22 cellular contexts compared by ENCODE assay signal in the genomic region with DNA sequence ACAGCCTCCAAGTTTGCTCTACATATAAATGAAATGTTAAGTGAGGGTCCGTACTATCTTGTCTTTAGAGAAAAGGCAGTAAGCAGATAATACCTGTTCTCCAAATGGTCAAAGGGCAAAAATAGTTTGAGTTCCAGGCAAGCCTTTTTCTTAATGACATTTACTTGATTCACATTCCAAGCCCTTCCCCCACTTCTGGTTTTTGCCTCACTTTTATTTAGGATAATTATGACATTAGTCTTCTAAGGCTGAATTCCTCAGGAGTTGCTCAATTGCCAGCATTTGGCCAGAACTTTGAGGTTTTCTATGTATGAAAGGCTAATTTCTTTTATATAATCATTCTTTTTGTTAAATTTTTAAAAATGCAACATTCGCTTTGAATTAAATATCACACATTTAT.
DNase-seq lines count a peak whose midpoint lies in the region; FAIRE-seq and TF ChIP-seq lines count a peak whose summit lies in the region.
"Had no signal": no experiment of that assay in that cellular context is flagged by ENCODE, and none has a peak within 500 bp of the region (broad histone marks: within the 10 kb centered on the region; RNA-seq: fewer than 3 reads in every experiment).

No MANE protein-coding gene starts in this region.

- H3K36me3 Mint-ChIP-seq in HFFc6 (ENCODE audit: low read depth): peaks cover 5% of the 10 kb centered on the region; the same call in 1 of the 2 replicates

- no peak overlapping the region for H3K27ac Mint-ChIP-seq in HFFc6
- H3K27ac Mint-ChIP-seq: activated naive CD4-positive, alpha-beta T cell treated with anti-CD3 and anti-CD28 coated beads, Interleukin-2, amount 50 U/mL, for 72 hours; CD8-positive, alpha-beta memory T cell had no signal

- in situ Hi-C loops in astrocyte of the cerebellum (cut with HindIII; ENCODE audit: low sequenced_read_pairs): no loop called here

- FAIRE-seq in HTR-8/SVneo (lab: Jason Lieb, UNC): no peak
- FAIRE-seq: A549, GM18507 had no signal

- TF ChIP-seq CTCF in HFFc6 (IDR thresholded peaks at IDR 0.05): no peak
- no peak for TF ChIP-seq CTCF in astrocyte of the cerebellum (IDR thresholded peaks at IDR 0.05; ENCODE audit: low read depth, low read length, missing control alignments)
- TF ChIP-seq CTCF in foreskin fibroblast (IDR thresholded peaks at IDR 0.05; ENCODE audit: low read depth, low read length): no peak

- peak; percentile 53 for DNase-seq in AG08396 (ENCODE audit: low spot score)
- peak; percentile 50 for DNase-seq in HFFc6
- peak; percentile 22 for DNase-seq in astrocyte of the cerebellum (ENCODE audit: low read depth)
- peak; percentile 67 to 84 for DNase-seq in foreskin fibroblast
- no peak for DNase-seq in activated naive CD4-positive, alpha-beta T cell (lab: John Stamatoyannopoulos, UW)
- no peak for DNase-seq in HTR-8/SVneo (ENCODE audit: insufficient read length, low spot score)
- no peak for DNase-seq in middle frontal gyrus (ENCODE audit: extremely low spot score, low spot score)
- DNase-seq in NCI-H187 treated with DMSO at 0.1 percent for 48 hours (lab: John Stamatoyannopoulos, UW): no peak
- DNase-seq: activated CD8-positive, alpha-beta memory T cell treated with anti-CD3 and anti-CD28 coated beads for 24 hours; activated T-cell treated with anti-CD3 and anti-CD28 coated beads, Interleukin-2, amount 50 U/mL, for 48 hours; CD8-positive, alpha-beta memory T cell; DMS79; GOT3; left lung; NCI-H1436; NCI-H82; retina; T-helper 9 cell had no signal

- H3K4me3 Mint-ChIP-seq in HFFc6: peak overlapping the region; percentile 0; the same call in 1 of the 2 replicates
- H3K4me3 Mint-ChIP-seq: CD8-positive, alpha-beta memory T cell had no signal

- no peaks in the 10 kb centered on the region for H3K9me3 Mint-ChIP-seq in HFFc6
- H3K9me3 Mint-ChIP-seq: activated naive CD4-positive, alpha-beta T cell treated with anti-CD3 and anti-CD28 coated beads, Interleukin-2, amount 50 U/mL, for 72 hours had no signal

- no peaks in the 10 kb centered on the region for H3K27me3 Mint-ChIP-seq in HFFc6 (ENCODE audit: insufficient read depth)

- no peak overlapping the region for H3K4me3 ChIP-seq in astrocyte of the cerebellum (ENCODE audit: low read depth, low read length)
- no peak overlapping the region for H3K4me3 ChIP-seq in foreskin fibroblast (ENCODE audit: low read depth in 1 of 2, low read length in 2 of 2)
- H3K4me3 ChIP-seq: A549, left lung, vagina had no signal

- peaks cover 49% of the 10 kb centered on the region for H3K4me1 Mint-ChIP-seq in HFFc6 (ENCODE audit: low read depth)
- H3K4me1 Mint-ChIP-seq: CD8-positive, alpha-beta memory T cell had no signal

Comparison
In these comparisons a context has a peak if more than half of its experiments do, and no peak if none do; other contexts are left out.
1. DNase-seq: peak in AG08396 (single experiment), HFFc6 (single experiment), astrocyte of the cerebellum (single experiment) and foreskin fibroblast (2 of 2); none in activated naive CD4-positive, alpha-beta T cell (0 of 4), HTR-8/SVneo (single experiment), middle frontal gyrus (single experiment) and NCI-H187 treated with DMSO at 0.1 percent for 48 hours (single experiment).